In genomic region chr6:165820407-165820806, GRCh38 we compare ENCODE assay signal across 1 cellular context.
TF ChIP-seq lines count a peak whose summit lies in the region.

No MANE protein-coding gene starts in this region.

TF ChIP-seq in GM23338, 12 proteins besides CTCF, POLR2A, EP300 and RAD21 (continued from another document):
- TF ChIP-seq ZNF462 (CRISPR knock-in tag; IDR thresholded peaks at IDR 0.05) = no peak
- no peak for TF ChIP-seq ETS1 (IDR thresholded peaks at IDR 0.05)
- TF ChIP-seq CREB1 (CRISPR knock-in tag; IDR thresholded peaks at IDR 0.05; ENCODE audit: low read depth) = no peak
TF ChIP-seq in GM23338: peak in this region for 0.
